15 cellular contexts compared by ENCODE assay signal in genomic region chr10:124515244-124515970, GRCh38. TPM values are rescaled to one million over a fixed set of nuclear protein-coding genes. Genes with fewer than 3 reads are reported as not detected.
DNase-seq lines count a peak whose midpoint lies in the region; ATAC-seq and TF ChIP-seq lines count a peak whose summit lies in the region.
"Had no signal": no experiment of that assay in that cellular context is flagged by ENCODE, and none has a peak within 500 bp of the region (broad histone marks: within the 10 kb centered on the region; RNA-seq: fewer than 3 reads in every experiment).

No MANE protein-coding gene starts in this region.

- no peak for TF ChIP-seq CTCF in osteoblast (IDR thresholded peaks at IDR 0.05; ENCODE audit: extremely low read depth, low read depth, low read length)

- H3K36me3 Mint-ChIP-seq in T-helper 17 cell (ENCODE audit: low read depth): no peaks in the 10 kb centered on the region
- H3K36me3 Mint-ChIP-seq in activated CD4-positive, alpha-beta T cell treated with anti-CD3 and anti-CD28 coated beads, Interleukin-2, amount 10 ng/mL, durations not matched to agents 7 days and 5 days (ENCODE audit: low read depth): no peaks in the 10 kb centered on the region

- H3K9me3 Mint-ChIP-seq in activated CD4-positive, alpha-beta T cell treated with anti-CD3 and anti-CD28 coated beads, Interleukin-2, amount 10 ng/mL, durations not matched to agents 7 days and 5 days: no peaks in the 10 kb centered on the region
- H3K9me3 Mint-ChIP-seq: CD4-positive, alpha-beta memory T cell had no signal

- H3K4me3 ChIP-seq in osteoblast (ENCODE audit: insufficient read depth, low read length) (no peak overlapping the region), stomach smooth muscle (ENCODE audit: low read length in 2 of 2) (peak overlapping the region in 1 of 2 donors; percentile 29)
- H3K4me3 ChIP-seq: GM12878, GM23248 had no signal

- CTCF ChIA-PET in activated CD4-positive, alpha-beta T cell treated with anti-CD3 and anti-CD28 coated beads, Interleukin-2, amount 10 ng/mL, durations not matched to agents 7 days and 5 days (lab: Charles Lee): no interaction called here

- peaks cover 9% of the 10 kb centered on the region for H3K4me1 Mint-ChIP-seq in T-helper 17 cell
- H3K4me1 Mint-ChIP-seq in activated CD4-positive, alpha-beta T cell treated with anti-CD3 and anti-CD28 coated beads, Interleukin-2, amount 10 ng/mL, durations not matched to agents 7 days and 5 days: peaks cover 9% of the 10 kb centered on the region

- ATAC-seq in T-helper 17 cell: no peak
- ATAC-seq: GM12878 had no signal

- no peak overlapping the region for H3K4me3 Mint-ChIP-seq in T-helper 17 cell
- H3K4me3 Mint-ChIP-seq in activated CD4-positive, alpha-beta T cell treated with anti-CD3 and anti-CD28 coated beads, Interleukin-2, amount 10 ng/mL, durations not matched to agents 7 days and 5 days: no peak overlapping the region
- H3K4me3 Mint-ChIP-seq: CD4-positive, alpha-beta memory T cell had no signal

- H3K27me3 Mint-ChIP-seq in T-helper 17 cell: no peaks in the 10 kb centered on the region
- H3K27me3 Mint-ChIP-seq in activated CD4-positive, alpha-beta T cell treated with anti-CD3 and anti-CD28 coated beads, Interleukin-2, amount 10 ng/mL, durations not matched to agents 7 days and 5 days: no peaks in the 10 kb centered on the region
- H3K27me3 Mint-ChIP-seq: CD4-positive, alpha-beta memory T cell had no signal

- H2AFZ ChIP-seq in osteoblast (ENCODE audit: low read length): no peak overlapping the region
- H2AFZ ChIP-seq: GM23248 had no signal

- H3K9me3 ChIP-seq in T-helper 17 cell (ENCODE audit: control insufficient read depth, low read length, poor library complexity, severe bottlenecking): no peaks in the 10 kb centered on the region
- H3K9me3 ChIP-seq in osteoblast (ENCODE audit: low read depth, low read length): no peaks in the 10 kb centered on the region
- no peaks in the 10 kb centered on the region for H3K9me3 ChIP-seq in stomach smooth muscle (ENCODE audit: control insufficient read depth in 2 of 2, low read length in 2 of 2)
- H3K9me3 ChIP-seq: BE2C had no signal

- H3K79me2 ChIP-seq in osteoblast (ENCODE audit: insufficient read depth, low read length): no peaks in the 10 kb centered on the region

- no peaks in the 10 kb centered on the region for H3K27me3 ChIP-seq in osteoblast (ENCODE audit: insufficient read depth, low read length)
- H3K27me3 ChIP-seq in stomach smooth muscle (ENCODE audit: control insufficient read depth in 1 of 2, insufficient read depth in 2 of 2, low read length in 2 of 2): no peaks in the 10 kb centered on the region
- H3K27me3 ChIP-seq: BE2C had no signal

- DNase-seq in AG08396 (ENCODE audit: low spot score) (peak; percentile 48), T-helper 17 cell (no peak), osteoblast (ENCODE audit: insufficient read length, low spot score, missing footprints) (peak; percentile 81), NCI-H2196 treated with DMSO at 0.1 percent for 48 hours (lab: John Stamatoyannopoulos, UW; ENCODE audit: unreplicated experiment) (no peak), NCI-H524 (lab: John Stamatoyannopoulos, UW) (no peak)
- DNase-seq in activated CD4-positive, alpha-beta T cell treated with anti-CD3 and anti-CD28 coated beads, Interleukin-2, amount 10 ng/mL, durations not matched to agents 7 days and 5 days: no peak
- DNase-seq: ACHN; BE2C; CD4-positive, alpha-beta memory T cell; DMS79; GM23248 had no signal

- peak overlapping the region in 1 of 2 donors; percentile 6 for H3K9ac ChIP-seq in stomach smooth muscle (ENCODE audit: low read length in 2 of 2)
- H3K9ac ChIP-seq: GM23248 had no signal

- no peaks in the 10 kb centered on the region for H4K20me1 ChIP-seq in osteoblast (ENCODE audit: insufficient read depth, low read length)

- H3K36me3 ChIP-seq in osteoblast (ENCODE audit: insufficient read depth, low read length): no peaks in the 10 kb centered on the region
- H3K36me3 ChIP-seq in stomach smooth muscle (ENCODE audit: control insufficient read depth in 2 of 2, insufficient read depth in 2 of 2, low read length in 2 of 2): no peaks in the 10 kb centered on the region
- H3K36me3 ChIP-seq: BE2C had no signal

- no peak overlapping the region for H3K4me2 ChIP-seq in osteoblast (ENCODE audit: insufficient read depth, low read length)

- H3K4me1 ChIP-seq in osteoblast (ENCODE audit: insufficient read depth, low read length): no peaks in the 10 kb centered on the region
- peaks cover 7% of the 10 kb centered on the region for H3K4me1 ChIP-seq in stomach smooth muscle (ENCODE audit: control insufficient read depth, insufficient read depth, low read length)
- H3K4me1 ChIP-seq: BE2C had no signal

- peak overlapping the region; percentile 56 for H3K27ac Mint-ChIP-seq in T-helper 17 cell
- no peak overlapping the region for H3K27ac Mint-ChIP-seq in activated CD4-positive, alpha-beta T cell treated with anti-CD3 and anti-CD28 coated beads, Interleukin-2, amount 10 ng/mL, durations not matched to agents 7 days and 5 days

- POLR2A ChIA-PET in activated CD4-positive, alpha-beta T cell treated with anti-CD3 and anti-CD28 coated beads, Interleukin-2, amount 10 ng/mL, durations not matched to agents 7 days and 5 days (lab: Charles Lee): no interaction called here

- no peak overlapping the region for H3K27ac ChIP-seq in osteoblast (ENCODE audit: low read depth, low read length)
- H3K27ac ChIP-seq in stomach smooth muscle (ENCODE audit: low read length): peak overlapping the region; percentile 31
- H3K27ac ChIP-seq: C4-2B, GM23248, HL-60 had no signal

RNA-seq across cellular contexts. Expression of gene LHPP, which starts 53.8 kb away (rescaled TPM):
- total RNA-seq in T-helper 17 cell: 10 to 100 TPM; 19.9 to 21.1 TPM
- total RNA-seq in osteoblast: 11.5 and 17.7 TPM in 2 replicates
- total RNA-seq in activated CD4-positive, alpha-beta T cell treated with anti-CD3 and anti-CD28 coated beads, Interleukin-2, amount 10 ng/mL, durations not matched to agents 7 days and 5 days: 10 to 100 TPM; 24.2 to 28.0 TPM

Comparison
In these comparisons a context has a peak if more than half of its experiments do, and no peak if none do; other contexts are left out.
1. DNase-seq: peak in AG08396 (single experiment) and osteoblast (single experiment); none in T-helper 17 cell (0 of 3), activated CD4-positive, alpha-beta T cell treated with anti-CD3 and anti-CD28 coated beads, Interleukin-2, amount 10 ng/mL, durations not matched to agents 7 days and 5 days (single experiment), NCI-H2196 treated with DMSO at 0.1 percent for 48 hours (single experiment) and NCI-H524 (0 of 2).